9 cellular contexts compared by ENCODE assay signal in the genomic region with DNA sequence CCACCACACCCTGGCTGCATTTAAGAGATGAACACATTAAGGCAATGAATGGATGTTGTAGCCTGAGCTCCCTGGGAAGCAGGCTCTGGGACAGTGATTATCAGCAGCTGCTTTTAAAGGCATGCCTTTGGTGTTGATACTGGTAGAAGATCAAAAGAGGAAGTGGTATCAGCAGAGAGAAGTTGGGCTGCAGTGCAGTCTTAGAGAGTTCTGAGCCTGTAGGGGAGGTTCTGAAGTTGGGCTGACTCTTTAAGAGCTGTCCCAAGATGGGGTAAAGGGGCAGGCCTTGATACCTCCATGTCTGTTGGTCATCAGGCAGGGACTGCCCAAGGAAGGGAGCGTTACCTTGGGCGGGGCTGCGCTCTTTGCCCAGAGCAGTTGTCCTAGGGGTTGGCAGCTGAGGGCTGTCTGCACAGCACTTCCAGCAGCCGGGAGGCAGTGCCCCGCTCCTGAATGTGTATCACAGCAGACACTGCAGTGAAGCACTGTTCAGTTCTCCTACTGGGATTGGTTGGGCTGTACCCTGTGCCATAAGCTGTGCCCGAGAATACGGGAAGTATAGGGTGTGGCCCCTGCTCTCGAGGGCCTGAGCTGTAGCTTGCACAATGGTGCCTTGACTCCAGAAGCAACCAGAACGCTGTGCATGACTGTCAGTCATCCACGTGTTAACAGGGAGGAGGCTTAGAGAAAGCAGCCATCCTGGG.
A peak's percentile ranks its signal among the peaks of the same experiment; 100 is the strongest.
DNase-seq lines count a peak whose midpoint lies in the region; ATAC-seq and TF ChIP-seq lines count a peak whose summit lies in the region.
"Had no signal": no experiment of that assay in that cellular context is flagged by ENCODE, and none has a peak within 500 bp of the region (broad histone marks: within the 10 kb centered on the region; RNA-seq: fewer than 3 reads in every experiment).

No MANE protein-coding gene starts in this region.

- H3K27ac ChIP-seq in BLaER1 treated with 17β-estradiol and CSF1 and Interleukin-3, amounts not matched to agents 10 nM and 100 nM = no peak overlapping the region
- peak overlapping the region in 1 of 2 donors; percentile 65 for H3K27ac ChIP-seq in lung (ENCODE audit: low read depth in 1 of 2, low read length in 1 of 2)

- ATAC-seq in HG02588 (IDR thresholded peaks at IDR 0.05; ENCODE audit: unreplicated experiment) (peak; percentile 53), lung (ENCODE audit: insufficient read depth, low FRiP score) (peak; percentile 77), SK-N-SH treated with all-trans-retinoic acid at 6 μM for 48 hours (no peak)
- ATAC-seq: HCT116 had no signal

- peak; percentile 75 for DNase-seq in SKM-1 (lab: John Stamatoyannopoulos, UW; ENCODE audit: unreplicated experiment)
- DNase-seq in lung (ENCODE audit: low spot score) = peak; percentile 49
- no peak for DNase-seq in DMS 273 treated with DMSO at 0.1 percent for 48 hours (lab: John Stamatoyannopoulos, UW)
- DNase-seq in DMS 273 (lab: John Stamatoyannopoulos, UW; ENCODE audit: unreplicated experiment) = no peak
- DNase-seq in NCI-H1930 (lab: John Stamatoyannopoulos, UW) = no peak

- H3K9ac ChIP-seq in BLaER1 treated with 17β-estradiol and CSF1 and Interleukin-3, amounts not matched to agents 10 nM and 100 nM = no peak overlapping the region

- peaks cover 0 to 41% (median 12%) of the 10 kb centered on the region in 11 experiments; a peak in 17 of 22 replicates for H3K36me3 ChIP-seq in BLaER1 treated with 17β-estradiol and CSF1 and Interleukin-3, amounts not matched to agents 10 nM and 100 nM
- peaks cover 0 to 1% of the 10 kb centered on the region in 2 donors for H3K36me3 ChIP-seq in lung (ENCODE audit: control insufficient read depth in 2 of 2, insufficient read depth in 2 of 2, low read length in 2 of 2)

- no peak for TF ChIP-seq CTCF in lung (IDR thresholded peaks at IDR 0.05; ENCODE audit: control extremely low read depth, extremely low read depth)

- H4K20me1 ChIP-seq in BLaER1 treated with 17β-estradiol and CSF1 and Interleukin-3, amounts not matched to agents 10 nM and 100 nM = peaks cover 0 to 30% (median 0%) of the 10 kb centered on the region in 11 experiments; a peak in 6 of 22 replicates

- WGBS in lung, 2 donors = 58 to 72% methylated on average over 10 of the region's 10 CpGs

- no peak overlapping the region for H3K4me3 ChIP-seq in BLaER1 treated with 17β-estradiol and CSF1 and Interleukin-3, amounts not matched to agents 10 nM and 100 nM
- H3K4me3 ChIP-seq in lung = no peak overlapping the region

- no peaks in the 10 kb centered on the region for H3K27me3 ChIP-seq in BLaER1 treated with 17β-estradiol and CSF1 and Interleukin-3, amounts not matched to agents 10 nM and 100 nM
- no peaks in the 10 kb centered on the region for H3K27me3 ChIP-seq in lung (ENCODE audit: control insufficient read depth, insufficient read depth)

- H3K4me1 ChIP-seq in BLaER1 treated with 17β-estradiol and CSF1 and Interleukin-3, amounts not matched to agents 10 nM and 100 nM = peaks cover 16 to 38% (median 27%) of the 10 kb centered on the region in 10 experiments
- peaks cover 0 to 11% of the 10 kb centered on the region in 2 donors for H3K4me1 ChIP-seq in lung (ENCODE audit: control insufficient read depth in 2 of 2, insufficient read depth in 2 of 2, low read length in 2 of 2)

- peaks cover 0 to 6% (median 0%) of the 10 kb centered on the region in 11 experiments; a peak in 1 of 22 replicates for H3K9me3 ChIP-seq in BLaER1 treated with 17β-estradiol and CSF1 and Interleukin-3, amounts not matched to agents 10 nM and 100 nM (replicated peaks in 1 of 11)
- H3K9me3 ChIP-seq in lung (ENCODE audit: control insufficient read depth in 2 of 2, insufficient read depth in 1 of 2, low read length in 1 of 2) = no peaks in the 10 kb centered on the region

- peak overlapping the region in 9 of 11 experiments; percentile 8 to 80 (median 60); a peak in 15 of 22 replicates for H3K4me2 ChIP-seq in BLaER1 treated with 17β-estradiol and CSF1 and Interleukin-3, amounts not matched to agents 10 nM and 100 nM

TF ChIP-seq in SK-N-SH treated with all-trans-retinoic acid at 6 μM for 48 hours, 23 proteins besides CTCF, POLR2A, EP300 and RAD21:
- TF ChIP-seq, protein P1, sequence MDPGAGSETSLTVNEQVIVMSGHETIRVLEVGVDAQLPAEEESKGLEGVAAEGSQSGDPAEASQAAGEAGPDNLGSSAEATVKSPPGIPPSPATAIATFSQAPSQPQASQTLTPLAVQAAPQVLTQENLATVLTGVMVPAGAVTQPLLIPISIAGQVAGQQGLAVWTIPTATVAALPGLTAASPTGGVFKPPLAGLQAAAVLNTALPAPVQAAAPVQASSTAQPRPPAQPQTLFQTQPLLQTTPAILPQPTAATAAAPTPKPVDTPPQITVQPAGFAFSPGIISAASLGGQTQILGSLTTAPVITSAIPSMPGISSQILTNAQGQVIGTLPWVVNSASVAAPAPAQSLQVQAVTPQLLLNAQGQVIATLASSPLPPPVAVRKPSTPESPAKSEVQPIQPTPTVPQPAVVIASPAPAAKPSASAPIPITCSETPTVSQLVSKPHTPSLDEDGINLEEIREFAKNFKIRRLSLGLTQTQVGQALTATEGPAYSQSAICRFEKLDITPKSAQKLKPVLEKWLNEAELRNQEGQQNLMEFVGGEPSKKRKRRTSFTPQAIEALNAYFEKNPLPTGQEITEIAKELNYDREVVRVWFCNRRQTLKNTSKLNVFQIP (CRISPR knock-in tag; IDR thresholded peaks at IDR 0.05; ENCODE audit: borderline replicate concordance, low read depth) = no peak
- TF ChIP-seq TOX (CRISPR knock-in tag; IDR thresholded peaks at IDR 0.05; ENCODE audit: borderline replicate concordance) = no peak
- TF ChIP-seq, protein P2, sequence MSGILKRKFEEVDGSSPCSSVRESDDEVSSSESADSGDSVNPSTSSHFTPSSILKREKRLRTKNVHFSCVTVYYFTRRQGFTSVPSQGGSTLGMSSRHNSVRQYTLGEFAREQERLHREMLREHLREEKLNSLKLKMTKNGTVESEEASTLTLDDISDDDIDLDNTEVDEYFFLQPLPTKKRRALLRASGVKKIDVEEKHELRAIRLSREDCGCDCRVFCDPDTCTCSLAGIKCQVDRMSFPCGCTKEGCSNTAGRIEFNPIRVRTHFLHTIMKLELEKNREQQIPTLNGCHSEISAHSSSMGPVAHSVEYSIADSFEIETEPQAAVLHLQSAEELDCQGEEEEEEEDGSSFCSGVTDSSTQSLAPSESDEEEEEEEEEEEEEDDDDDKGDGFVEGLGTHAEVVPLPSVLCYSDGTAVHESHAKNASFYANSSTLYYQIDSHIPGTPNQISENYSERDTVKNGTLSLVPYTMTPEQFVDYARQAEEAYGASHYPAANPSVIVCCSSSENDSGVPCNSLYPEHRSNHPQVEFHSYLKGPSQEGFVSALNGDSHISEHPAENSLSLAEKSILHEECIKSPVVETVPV (CRISPR knock-in tag; IDR thresholded peaks at IDR 0.05) = no peak
- no peak for TF ChIP-seq ISL1 (CRISPR knock-in tag; IDR thresholded peaks at IDR 0.05)
- TF ChIP-seq ARNTL (CRISPR knock-in tag; IDR thresholded peaks at IDR 0.05; ENCODE audit: borderline replicate concordance, low read depth) = no peak
- TF ChIP-seq, protein P3, sequence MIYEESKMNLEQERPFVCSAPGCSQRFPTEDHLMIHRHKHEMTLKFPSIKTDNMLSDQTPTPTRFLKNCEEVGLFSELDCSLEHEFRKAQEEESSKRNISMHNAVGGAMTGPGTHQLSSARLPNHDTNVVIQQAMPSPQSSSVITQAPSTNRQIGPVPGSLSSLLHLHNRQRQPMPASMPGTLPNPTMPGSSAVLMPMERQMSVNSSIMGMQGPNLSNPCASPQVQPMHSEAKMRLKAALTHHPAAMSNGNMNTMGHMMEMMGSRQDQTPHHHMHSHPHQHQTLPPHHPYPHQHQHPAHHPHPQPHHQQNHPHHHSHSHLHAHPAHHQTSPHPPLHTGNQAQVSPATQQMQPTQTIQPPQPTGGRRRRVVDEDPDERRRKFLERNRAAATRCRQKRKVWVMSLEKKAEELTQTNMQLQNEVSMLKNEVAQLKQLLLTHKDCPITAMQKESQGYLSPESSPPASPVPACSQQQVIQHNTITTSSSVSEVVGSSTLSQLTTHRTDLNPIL (CRISPR knock-in tag; IDR thresholded peaks at IDR 0.05; ENCODE audit: low read depth) = no peak
- no peak for TF ChIP-seq ZNF70 (CRISPR knock-in tag; IDR thresholded peaks at IDR 0.05)

Comparison
In these comparisons a context has a peak if more than half of its experiments do, and no peak if none do; other contexts are left out.
1. DNase-seq: peak in SKM-1 (single experiment) and lung (single experiment); none in DMS 273 treated with DMSO at 0.1 percent for 48 hours (single experiment), DMS 273 (single experiment) and NCI-H1930 (0 of 2).